31 cellular contexts compared by ENCODE assay signal in the genomic region with DNA sequence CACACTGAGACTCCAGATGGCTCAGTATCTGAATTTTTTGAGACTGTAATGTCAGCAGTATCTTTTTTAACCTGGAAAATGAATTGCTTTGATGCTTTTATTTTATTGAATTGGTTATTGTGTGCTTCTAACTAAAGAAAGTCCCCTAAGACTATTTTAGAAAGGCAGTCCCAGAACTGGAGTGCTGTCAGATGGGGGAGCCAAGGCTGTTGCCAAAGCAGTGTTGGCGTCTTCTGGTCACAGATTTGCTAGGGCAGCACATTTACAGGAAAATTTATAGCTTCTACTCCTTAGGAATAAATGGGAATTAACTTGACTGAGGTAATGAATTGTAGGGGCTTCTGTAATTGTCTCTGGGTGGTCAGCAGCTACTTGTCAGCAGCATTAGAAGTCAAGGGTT.
"Had no signal": no experiment of that assay in that cellular context is flagged by ENCODE, and none has a peak within 500 bp of the region (broad histone marks: within the 10 kb centered on the region; RNA-seq: fewer than 3 reads in every experiment).

No MANE protein-coding gene starts in this region.

- H3K9me3 ChIP-seq: adrenal gland, ascending aorta, body of pancreas, breast epithelium had no signal

- DNase-seq: activated effector memory CD4-positive, alpha-beta T cell treated with anti-CD3 and anti-CD28 coated beads, Interleukin-2, amount 50 U/mL, for 16 hours; activated effector memory CD4-positive, alpha-beta T cell treated with Interleukin-2 at 50 U/mL for 16 hours; activated gamma-delta T cell; activated gamma-delta T cell treated with Interleukin-2 at 50 U/mL for 16 hours; activated naive CD4-positive, alpha-beta T cell; activated naive CD4-positive, alpha-beta T cell treated with anti-CD3 and anti-CD28 coated beads for 36 hours; activated naive CD4-positive, alpha-beta T cell treated with anti-CD3 and anti-CD28 coated beads, Interleukin-2, amount 10 ng/mL, durations not matched to agents 7 days and 5 days; activated naive CD4-positive, alpha-beta T cell treated with anti-CD3 and anti-CD28 coated beads, Interleukin-2, amount 50 U/mL, for 16 hours; activated naive CD4-positive, alpha-beta T cell treated with Interleukin-2 at 50 U/mL for 16 hours; activated naive CD8-positive, alpha-beta T cell treated with anti-CD3 and anti-CD28 coated beads for 36 hours; activated naive CD8-positive, alpha-beta T cell treated with anti-CD3 and anti-CD28 coated beads, Interleukin-2, amount 10 ng/mL, durations not matched to agents 7 days and 5 days; activated naive CD8-positive, alpha-beta T cell treated with anti-CD3 and anti-CD28 coated beads, Interleukin-2, amount 50 U/mL, for 24 hours; activated T-cell treated with anti-CD3 and anti-CD28 coated beads, Interleukin-2, amount 50 U/mL, for 1 hour; activated T-cell treated with anti-CD3 and anti-CD28 coated beads, Interleukin-2, amount 50 U/mL, for 24 hours; activated T-cell treated with anti-CD3 and anti-CD28 coated beads, Interleukin-2, amount 50 U/mL, for 4 hours; activated T-cell treated with anti-CD3 and anti-CD28 coated beads, Interleukin-2, amount 50 U/mL, for 48 hours; activated T-cell treated with anti-CD3 and anti-CD28 coated beads, Interleukin-2, amount 50 U/mL, for 72 hours; adrenal gland; amniotic stem cell; amygdala; aorta; body of pancreas; brain microvascular endothelial cell; caudate nucleus; central memory CD4-positive, alpha-beta T cell; cerebellar nuclear complex had no signal

- ATAC-seq: activated naive CD4-positive, alpha-beta T cell treated with anti-CD3 and anti-CD28 coated beads, Interleukin-2, amount 50 U/mL, for 72 hours; activated naive CD8-positive, alpha-beta T cell treated with anti-CD3 and anti-CD28 coated beads, Interleukin-2, amount 50 U/mL, for 24 hours; activated T-cell treated with anti-CD3 and anti-CD28 coated beads, Interleukin-2, amount 50 U/mL, for 4 hours; activated T-cell treated with anti-CD3 and anti-CD28 coated beads, Interleukin-2, amount 50 U/mL, for 72 hours; activated T-helper 17 cell treated with anti-CD3 and anti-CD28 coated beads, Interleukin-2, amount 50 U/mL, for 72 hours; body of pancreas had no signal

- H3K27ac ChIP-seq: adrenal gland, ascending aorta, body of pancreas, brain microvascular endothelial cell, breast epithelium, cardiac muscle cell had no signal

- H3K4me3 ChIP-seq: adrenal gland, ascending aorta, body of pancreas, breast epithelium, cardiac muscle cell had no signal

- H3K27me3 ChIP-seq: adrenal gland, ascending aorta, body of pancreas, brain microvascular endothelial cell, breast epithelium, cardiac muscle cell had no signal

- H3K4me1 ChIP-seq: adrenal gland, ascending aorta, body of pancreas, breast epithelium had no signal

- H3K36me3 ChIP-seq: adrenal gland, ascending aorta, brain microvascular endothelial cell, breast epithelium, cardiac muscle cell had no signal
